18 cellular contexts compared by ENCODE assay signal in genomic region chr3:30777426-30777825, GRCh38.
DNase-seq lines count a peak whose midpoint lies in the region; ATAC-seq and TF ChIP-seq lines count a peak whose summit lies in the region.
"Had no signal": no experiment of that assay in that cellular context is flagged by ENCODE, and none has a peak within 500 bp of the region (broad histone marks: within the 10 kb centered on the region; RNA-seq: fewer than 3 reads in every experiment).

No MANE protein-coding gene starts in this region.

- no peaks in the 10 kb centered on the region for H3K27me3 ChIP-seq in Loucy (ENCODE audit: insufficient read depth, low read length, poor library complexity, severe bottlenecking)
- no peaks in the 10 kb centered on the region for H3K27me3 ChIP-seq in Peyer's patch

- TF ChIP-seq CTCF in Loucy (conservative IDR thresholded peaks at IDR 0.05; ENCODE audit: low read length) (no peak), Peyer's patch (IDR thresholded peaks at IDR 0.05) (no peak)

- H3K79me2 ChIP-seq in Loucy (ENCODE audit: insufficient read depth, low read length): no peaks in the 10 kb centered on the region

- peak; percentile 47 for DNase-seq in D341Med (ENCODE audit: low spot score)
- DNase-seq in NCI-H82 treated with DMSO at 0.1 percent for 48 hours (lab: John Stamatoyannopoulos, UW; ENCODE audit: unreplicated experiment): peak; percentile 17
- no peak for DNase-seq in sciatic nerve (ENCODE audit: low spot score)
- no peak for DNase-seq in NCI-H2171 treated with DMSO at 0.1 percent for 48 hours (lab: John Stamatoyannopoulos, UW)
- no peak for DNase-seq in DMS53 (lab: John Stamatoyannopoulos, UW)
- no peak for DNase-seq in Peyer's patch
- DNase-seq: AML-193; Caco-2; CD4-positive, alpha-beta T cell; HFFc6; KBM-7 had no signal

- intact Hi-C loops in sciatic nerve (cut with DNase I): no loop called here

- TF ChIP-seq POLR2A in Peyer's patch (IDR thresholded peaks at IDR 0.05): no peak

- H3K4me3 ChIP-seq in Loucy (ENCODE audit: low read length, poor library complexity, severe bottlenecking) (no peak overlapping the region), Peyer's patch (no peak overlapping the region)
- H3K4me3 ChIP-seq: A549, GM23338 had no signal

- no peaks in the 10 kb centered on the region for H3K9me3 ChIP-seq in Loucy (ENCODE audit: insufficient read depth, low read depth, low read length)
- H3K9me3 ChIP-seq in Peyer's patch: no peaks in the 10 kb centered on the region
- H3K9me3 ChIP-seq: A549, Caco-2 had no signal

- H3F3A ChIP-seq in Loucy (ENCODE audit: low read depth): no peaks in the 10 kb centered on the region

- H3K4me2 ChIP-seq in Loucy (ENCODE audit: low read depth, low read length, poor library complexity, severe bottlenecking): no peak overlapping the region
- H3K4me2 ChIP-seq: A549, GM23338 had no signal

- ATAC-seq in sciatic nerve: peak; percentile 66
- ATAC-seq: A549, GM23338, HCT116, HepG2 had no signal

- no peak overlapping the region for H3K9ac ChIP-seq in Loucy (ENCODE audit: low read depth, low read length, poor library complexity, severe bottlenecking)

- H3K9me2 ChIP-seq in Loucy (replicated peaks; ENCODE audit: low read depth, low read length): no peaks in the 10 kb centered on the region

- peaks cover 6% of the 10 kb centered on the region for H3K4me1 ChIP-seq in Loucy (ENCODE audit: insufficient read depth, low read length, poor library complexity, severe bottlenecking)
- no peaks in the 10 kb centered on the region for H3K4me1 ChIP-seq in Peyer's patch
- H3K4me1 ChIP-seq: A549, Caco-2 had no signal

- H2AFZ ChIP-seq in Loucy (ENCODE audit: low read length): peak overlapping the region; percentile 25; the same call in 1 of the 2 replicates
- H2AFZ ChIP-seq: GM23338 had no signal

- no peaks in the 10 kb centered on the region for H3K36me3 ChIP-seq in Loucy (ENCODE audit: insufficient read depth, low read length)
- H3K36me3 ChIP-seq in Peyer's patch: no peaks in the 10 kb centered on the region

- H3K27ac ChIP-seq in Peyer's patch: no peak overlapping the region
- H3K27ac ChIP-seq: 22Rv1, A549, C4-2B had no signal

- no peaks in the 10 kb centered on the region for H4K20me1 ChIP-seq in Loucy (ENCODE audit: insufficient read depth, low read length, poor library complexity, severe bottlenecking)

Comparison
In these comparisons a context has a peak if more than half of its experiments do, and no peak if none do; other contexts are left out.
1. DNase-seq: peak in D341Med (single experiment) and NCI-H82 treated with DMSO at 0.1 percent for 48 hours (single experiment); none in sciatic nerve (single experiment), NCI-H2171 treated with DMSO at 0.1 percent for 48 hours (single experiment), DMS53 (single experiment) and Peyer's patch (0 of 3).